ENCODE assay signal across 1 cellular context in the genomic region with DNA sequence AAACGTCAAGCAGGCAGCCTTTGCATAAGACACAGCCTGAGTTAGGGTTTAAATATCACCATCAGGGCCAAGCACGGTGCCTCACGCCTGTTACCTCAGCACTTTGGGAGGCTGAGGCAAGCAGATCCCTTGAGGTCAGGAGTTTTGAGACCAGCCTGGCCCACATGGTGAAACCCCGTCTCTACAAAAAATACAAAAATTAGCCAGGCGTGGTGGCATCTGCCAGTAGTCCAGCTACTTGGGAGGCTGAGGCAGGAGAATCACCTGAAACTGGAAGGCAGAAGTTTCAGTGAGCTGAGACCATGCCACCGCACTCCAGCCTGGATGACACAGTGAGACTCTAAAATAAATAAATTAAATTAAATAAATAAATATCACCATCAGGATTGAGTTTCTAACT.
TF ChIP-seq lines count a peak whose summit lies in the region.

No MANE protein-coding gene starts in this region.

TF ChIP-seq in H1, 55 proteins besides CTCF, POLR2A, EP300 and RAD21:
- TF ChIP-seq CBX8 (IDR thresholded peaks at IDR 0.05; ENCODE audit: borderline replicate concordance, low read depth, low read length) (no peak), BRCA1 (IDR thresholded peaks at IDR 0.05; ENCODE audit: low read depth, low read length) (no peak), EZH2 (IDR thresholded peaks at IDR 0.05; ENCODE audit: low read depth, low read length, severe bottlenecking) (no peak)
